29 cellular contexts compared by ENCODE assay signal in genomic region chr9:116544896-116545295, GRCh38.
"Had no signal": no experiment of that assay in that cellular context is flagged by ENCODE, and none has a peak within 500 bp of the region (broad histone marks: within the 10 kb centered on the region; RNA-seq: fewer than 3 reads in every experiment).

No MANE protein-coding gene starts in this region.

- H3K36me3 Mint-ChIP-seq: stimulated activated memory B cell treated with anti-CD40 and anti-IgM and Interleukin-4, amounts not matched to agents 10 μg/mL and 1 μg/mL and 100 μg/mL, for 72 hours had no signal

- H3K4me1 ChIP-seq: sigmoid colon had no signal

- H3K4me3 Mint-ChIP-seq: activated B cell treated with CpG ODN at 0.5 μM for 24 hours; activated CD8-positive, alpha-beta T cell treated with anti-CD3 and anti-CD28 coated beads for 36 hours; activated naive CD4-positive, alpha-beta T cell treated with anti-CD3 and anti-CD28 coated beads, Interleukin-2, amount 50 U/mL, for 24 hours; activated naive CD8-positive, alpha-beta T cell treated with anti-CD3 and anti-CD28 coated beads, Interleukin-2, amount 50 U/mL, for 24 hours; activated T-cell treated with anti-CD3 and anti-CD28 coated beads, Interleukin-2, amount 50 U/mL, for 4 hours; activated T-helper 17 cell treated with anti-CD3 and anti-CD28 coated beads, Interleukin-2, amount 50 U/mL, for 72 hours; central memory CD8-positive, alpha-beta T cell; dendritic cell treated with granulocyte-macrophage colony-stimulating factor and Interleukin-4, amounts not matched to agents 40 ng/mL and 50 ng/mL, for 4 days; nephron; stimulated activated memory B cell treated with anti-CD40 and anti-IgM and Interleukin-4, amounts not matched to agents 10 μg/mL and 1 μg/mL and 100 μg/mL, for 72 hours; stimulated activated naive CD8-positive, alpha-beta T cell treated with anti-CD3 and anti-CD28 coated beads, Interleukin-15, amount 100 ng/mL, for 72 hours; T-helper 2 cell treated with Interferon-gamma antibody and Interleukin-4, amounts not matched to agents 5 μg/mL and 100 μg/mL, for 36 hours had no signal

- DNase-seq: activated B cell treated with CpG ODN at 0.5 μM for 24 hours; activated CD4-positive, alpha-beta T cell treated with anti-CD3 and anti-CD28 coated beads, Interleukin-2, amount 50 U/mL, for 1 hour; activated CD8-positive, alpha-beta T cell treated with anti-CD3 and anti-CD28 coated beads for 36 hours; activated gamma-delta T cell treated with Interleukin-2 at 50 U/mL for 16 hours; activated naive CD8-positive, alpha-beta T cell treated with anti-CD3 and anti-CD28 coated beads, Interleukin-2, amount 50 U/mL, for 24 hours; activated T-cell treated with anti-CD3 and anti-CD28 coated beads, Interleukin-2, amount 50 U/mL, for 4 hours; esophagus squamous epithelium; heart left ventricle; hypothalamus; lower lobe of right lung; mucosa of descending colon; ovary; sigmoid colon; stimulated activated CD4-positive, alpha-beta T cell treated with anti-CD3 and anti-CD28 coated beads, Interleukin-1b, Interleukin-23, amount 100 ng/mL, for 48 hours; stimulated activated CD4-positive, alpha-beta T cell treated with anti-CD3 and anti-CD28 coated beads, Interleukin-4, amount 100 ng/mL, for 4 hours; stimulated activated CD8-positive, alpha-beta memory T cell treated with anti-CD3 and anti-CD28 coated beads, Interleukin-4, amount 100 ng/mL, for 48 hours; stimulated activated naive CD8-positive, alpha-beta T cell treated with anti-CD3 and anti-CD28 coated beads, Interleukin-15, amount 100 ng/mL, for 72 hours; T-helper 1 cell; transverse colon had no signal

- H3K27me3 ChIP-seq: esophagus squamous epithelium, heart left ventricle, neutrophil, ovary, sigmoid colon, transverse colon had no signal

- H3K27ac ChIP-seq: lower lobe of right lung, neutrophil, ovary, sigmoid colon, transverse colon had no signal

- H3K4me3 ChIP-seq: esophagus squamous epithelium, heart left ventricle, lower lobe of right lung, mucosa of descending colon, ovary, sigmoid colon, smooth muscle cell, transverse colon had no signal

- ATAC-seq: activated CD8-positive, alpha-beta T cell treated with anti-CD3 and anti-CD28 coated beads for 36 hours; activated naive CD8-positive, alpha-beta T cell treated with anti-CD3 and anti-CD28 coated beads, Interleukin-2, amount 50 U/mL, for 24 hours; activated T-cell treated with anti-CD3 and anti-CD28 coated beads, Interleukin-2, amount 50 U/mL, for 4 hours; activated T-helper 17 cell treated with anti-CD3 and anti-CD28 coated beads, Interleukin-2, amount 50 U/mL, for 72 hours; lower lobe of right lung; mucosa of descending colon; stimulated activated memory B cell treated with anti-CD40 and anti-IgM and Interleukin-4, amounts not matched to agents 10 μg/mL and 1 μg/mL and 100 μg/mL, for 72 hours; stimulated activated naive CD8-positive, alpha-beta T cell treated with anti-CD3 and anti-CD28 coated beads, Interleukin-15, amount 100 ng/mL, for 72 hours had no signal

- H3K4me1 Mint-ChIP-seq: activated B cell treated with CpG ODN at 0.5 μM for 24 hours; activated T-helper 17 cell treated with anti-CD3 and anti-CD28 coated beads, Interleukin-2, amount 50 U/mL, for 72 hours had no signal

- H3K27me3 Mint-ChIP-seq: activated B cell treated with CpG ODN at 0.5 μM for 24 hours; activated CD8-positive, alpha-beta T cell treated with anti-CD3 and anti-CD28 coated beads for 36 hours; activated naive CD4-positive, alpha-beta T cell treated with anti-CD3 and anti-CD28 coated beads, Interleukin-2, amount 50 U/mL, for 24 hours; activated naive CD8-positive, alpha-beta T cell treated with anti-CD3 and anti-CD28 coated beads, Interleukin-2, amount 50 U/mL, for 24 hours; activated T-helper 17 cell treated with anti-CD3 and anti-CD28 coated beads, Interleukin-2, amount 50 U/mL, for 72 hours; central memory CD8-positive, alpha-beta T cell; dendritic cell treated with granulocyte-macrophage colony-stimulating factor and Interleukin-4, amounts not matched to agents 40 ng/mL and 50 ng/mL, for 4 days; progenitor cell of endocrine pancreas; stimulated activated memory B cell treated with anti-CD40 and anti-IgM and Interleukin-4, amounts not matched to agents 10 μg/mL and 1 μg/mL and 100 μg/mL, for 72 hours; stimulated activated naive CD8-positive, alpha-beta T cell treated with anti-CD3 and anti-CD28 coated beads, Interleukin-15, amount 100 ng/mL, for 72 hours had no signal

- H3K36me3 ChIP-seq: esophagus squamous epithelium, heart left ventricle, lower lobe of right lung, neutrophil, ovary, sigmoid colon, transverse colon had no signal

- H3K9me3 ChIP-seq: esophagus squamous epithelium, heart left ventricle, lower lobe of right lung, mucosa of descending colon, neutrophil, ovary, sigmoid colon, transverse colon had no signal

- H3K9me3 Mint-ChIP-seq: activated B cell treated with CpG ODN at 0.5 μM for 24 hours; activated CD8-positive, alpha-beta T cell treated with anti-CD3 and anti-CD28 coated beads for 36 hours; activated naive CD4-positive, alpha-beta T cell treated with anti-CD3 and anti-CD28 coated beads, Interleukin-2, amount 50 U/mL, for 24 hours; activated T-helper 17 cell treated with anti-CD3 and anti-CD28 coated beads, Interleukin-2, amount 50 U/mL, for 72 hours; central memory CD8-positive, alpha-beta T cell; dendritic cell treated with granulocyte-macrophage colony-stimulating factor and Interleukin-4, amounts not matched to agents 40 ng/mL and 50 ng/mL, for 4 days; nephron; stimulated activated memory B cell treated with anti-CD40 and anti-IgM and Interleukin-4, amounts not matched to agents 10 μg/mL and 1 μg/mL and 100 μg/mL, for 72 hours; stimulated activated naive CD8-positive, alpha-beta T cell treated with anti-CD3 and anti-CD28 coated beads, Interleukin-15, amount 100 ng/mL, for 72 hours; T-helper 2 cell treated with Interferon-gamma antibody and Interleukin-4, amounts not matched to agents 5 μg/mL and 100 μg/mL, for 36 hours had no signal

- H3K27ac Mint-ChIP-seq: activated B cell treated with CpG ODN at 0.5 μM for 24 hours; activated CD8-positive, alpha-beta T cell treated with anti-CD3 and anti-CD28 coated beads for 36 hours; activated naive CD4-positive, alpha-beta T cell treated with anti-CD3 and anti-CD28 coated beads, Interleukin-2, amount 50 U/mL, for 24 hours; activated naive CD8-positive, alpha-beta T cell treated with anti-CD3 and anti-CD28 coated beads, Interleukin-2, amount 50 U/mL, for 24 hours; activated T-helper 17 cell treated with anti-CD3 and anti-CD28 coated beads, Interleukin-2, amount 50 U/mL, for 72 hours; dendritic cell treated with granulocyte-macrophage colony-stimulating factor and Interleukin-4, amounts not matched to agents 40 ng/mL and 50 ng/mL, for 4 days; nephron; progenitor cell of endocrine pancreas; stimulated activated memory B cell treated with anti-CD40 and anti-IgM and Interleukin-4, amounts not matched to agents 10 μg/mL and 1 μg/mL and 100 μg/mL, for 72 hours; stimulated activated naive CD8-positive, alpha-beta T cell treated with anti-CD3 and anti-CD28 coated beads, Interleukin-15, amount 100 ng/mL, for 72 hours; T-helper 2 cell treated with Interferon-gamma antibody and Interleukin-4, amounts not matched to agents 5 μg/mL and 100 μg/mL, for 36 hours had no signal
